ENCODE assay signal across 8 cellular contexts in the genomic region with DNA sequence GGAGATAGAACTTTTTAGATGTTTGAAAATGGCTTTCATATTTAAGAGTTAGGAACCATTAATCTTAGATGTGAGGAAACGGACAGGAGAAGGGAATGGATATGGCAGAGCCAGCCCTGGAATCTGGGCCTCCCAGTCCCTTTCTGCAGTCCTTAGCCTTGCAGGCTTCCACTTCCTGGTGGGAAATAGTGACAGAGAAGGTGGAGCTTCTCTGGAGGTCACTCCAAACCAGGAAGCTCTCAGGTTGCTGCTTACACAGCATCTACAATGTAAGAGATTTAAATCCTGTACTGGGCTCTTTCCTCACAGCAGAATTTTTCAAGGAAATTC. TPM values are rescaled to one million over a fixed set of nuclear protein-coding genes. Genes with fewer than 3 reads are reported as not detected.
DNase-seq lines count a peak whose midpoint lies in the region; ATAC-seq and TF ChIP-seq lines count a peak whose summit lies in the region.

No MANE protein-coding gene starts in this region.

- DNase-seq in SKM-1 treated with dmso at 0.1 percent for 144 hours (lab: John Stamatoyannopoulos, UW; ENCODE audit: unreplicated experiment) = peak; percentile 77
- DNase-seq in upper lobe of left lung = peak in 1 of 2 donors; percentile 62
- no peak for DNase-seq in DMS79 treated with DMSO at 0.1 percent for 48 hours (lab: John Stamatoyannopoulos, UW)
- no peak for DNase-seq in NCI-H82 (lab: John Stamatoyannopoulos, UW)

- H3K27me3 ChIP-seq in ACC112 (ENCODE audit: insufficient read depth, low read length) (0 out of 2 replicates have a peak, but pooled peaks cover under 1% of the 10 kb centered on the region), iPS-20b (ENCODE audit: insufficient read depth, low read length) (peaks cover 23% of the 10 kb centered on the region; the same call in 1 of the 2 replicates), upper lobe of left lung (no peaks in the 10 kb centered on the region)

- no peak for TF ChIP-seq POLR2A in upper lobe of left lung (IDR thresholded peaks at IDR 0.05)

- 36 to 55% methylated on average over 1 of the region's 1 CpG for WGBS in upper lobe of left lung, 2 donors

- TF ChIP-seq CTCF in upper lobe of left lung (IDR thresholded peaks at IDR 0.05) = no peak

- H3K36me3 ChIP-seq in ACC112 (ENCODE audit: insufficient read depth, low read length) (peaks cover 32% of the 10 kb centered on the region), iPS-20b (ENCODE audit: insufficient read depth, low read depth, low read length) (peaks cover 25% of the 10 kb centered on the region), upper lobe of left lung (peaks cover 23 to 38% (median 24%) of the 10 kb centered on the region in 4 donors)

- ATAC-seq in GM21390 (IDR thresholded peaks at IDR 0.05; ENCODE audit: unreplicated experiment) (peak; percentile 10), upper lobe of left lung (ENCODE audit: low FRiP score in 2 of 2) (peak; percentile 2 to 25), GM21737 (IDR thresholded peaks at IDR 0.05; ENCODE audit: unreplicated experiment) (no peak)

- H3K4me1 ChIP-seq in ACC112 (ENCODE audit: control insufficient read depth, insufficient read depth, low read length, unreplicated experiment) (peaks cover 26% of the 10 kb centered on the region), iPS-20b (ENCODE audit: insufficient read depth, low read length) (peaks cover 15% of the 10 kb centered on the region; the same call in 1 of the 2 replicates), upper lobe of left lung (peaks cover 21 to 49% (median 48%) of the 10 kb centered on the region in 4 donors)

- peak overlapping the region; percentile 95 for H3K27ac ChIP-seq in ACC112 (ENCODE audit: low read depth, low read length)
- H3K27ac ChIP-seq in iPS-20b (ENCODE audit: low read length) = no peak overlapping the region
- H3K27ac ChIP-seq in upper lobe of left lung = peak overlapping the region; percentile 89 to 98 (median 95)

- no peak for TF ChIP-seq EP300 in upper lobe of left lung (IDR thresholded peaks at IDR 0.05)

- H3K9ac ChIP-seq in iPS-20b (ENCODE audit: low read depth, low read length) = no peak overlapping the region

- peak overlapping the region; percentile 100 for H3K4me3 ChIP-seq in ACC112 (ENCODE audit: low read depth, low read length)
- H3K4me3 ChIP-seq in iPS-20b (ENCODE audit: low read length) = peak overlapping the region; percentile 83; the same call in 1 of the 2 replicates
- peak overlapping the region in 3 of 4 donors; percentile 59 to 72 (median 71) for H3K4me3 ChIP-seq in upper lobe of left lung

- no peak overlapping the region for H2AFZ ChIP-seq in ACC112 (ENCODE audit: low read length, unreplicated experiment)

- peaks cover 46% of the 10 kb centered on the region for H3K79me2 ChIP-seq in ACC112 (ENCODE audit: control insufficient read depth, insufficient read depth, low read length, unreplicated experiment)

- H3K9me3 ChIP-seq in iPS-20b (ENCODE audit: insufficient read depth, low read depth, low read length) = no peaks in the 10 kb centered on the region
- H3K9me3 ChIP-seq in upper lobe of left lung = no peaks in the 10 kb centered on the region

RNA-seq across cellular contexts. Expression of gene S100A11, which starts 2.5 kb away (rescaled TPM):
- total RNA-seq in upper lobe of left lung = 100 to 1,000 TPM; 317 to 578 (median 488) TPM

RNA-seq across cellular contexts. Expression of gene S100A10, which starts 40.6 kb away (rescaled TPM):
- 100 to 1,000 TPM in 5 of 6 donors, 10 to 100 TPM in 1; 79.6 to 785 (median 432) TPM for total RNA-seq in upper lobe of left lung

RNA-seq across cellular contexts. Expression of gene TCHHL1, which starts 54.6 kb away (rescaled TPM):
- total RNA-seq in upper lobe of left lung = not detected
